19 cellular contexts compared by ENCODE assay signal in genomic region chr5:118310412-118310811, GRCh38.
"Had no signal": no experiment of that assay in that cellular context is flagged by ENCODE, and none has a peak within 500 bp of the region (broad histone marks: within the 10 kb centered on the region; RNA-seq: fewer than 3 reads in every experiment).

No MANE protein-coding gene starts in this region.

- H3K27ac ChIP-seq: KMS-11, RWPE1 had no signal

- H3K9ac ChIP-seq: KMS-11, SK-N-SH had no signal

- DNase-seq: Kasumi-1, MM.1S, NCI-H1092 treated with DMSO at 0.1 percent for 48 hours, NCI-H1436, NCI-H187, NCI-H2029, NCI-H2081 treated with DMSO at 0.1 percent for 48 hours, NCI-H2171, NCI-H226, NCI-H446, NCI-H510A, NCI-H524 treated with DMSO at 0.1 percent for 48 hours, NCI-H69, NCI-H774, SHP77, SK-N-SH, T-helper 1 cell had no signal

- H3K4me2 ChIP-seq: KMS-11, SK-N-SH had no signal

- H3K9me3 ChIP-seq: SK-N-SH had no signal
